ENCODE assay signal across 17 cellular contexts in the genomic region with DNA sequence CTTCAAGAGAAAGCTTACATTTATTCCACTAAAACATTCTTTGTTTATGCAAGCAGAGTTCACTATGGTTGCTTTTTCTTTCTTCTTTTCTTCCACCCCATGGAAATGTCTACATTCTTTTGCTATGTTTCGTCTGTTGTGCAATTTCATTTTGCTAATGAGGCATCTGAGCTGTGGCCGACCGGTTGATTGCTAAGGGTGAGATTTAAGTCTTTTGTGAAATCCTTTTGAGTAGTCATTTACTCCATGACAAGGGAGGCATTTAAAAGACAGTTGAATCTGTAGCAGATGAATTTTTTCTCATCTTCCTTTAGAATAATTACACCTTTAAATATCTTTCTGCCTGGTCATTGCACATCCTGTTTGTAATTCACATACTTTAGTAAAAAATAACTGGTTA.
DNase-seq lines count a peak whose midpoint lies in the region; FAIRE-seq and TF ChIP-seq lines count a peak whose summit lies in the region.
"Had no signal": no experiment of that assay in that cellular context is flagged by ENCODE, and none has a peak within 500 bp of the region (broad histone marks: within the 10 kb centered on the region; RNA-seq: fewer than 3 reads in every experiment).

No MANE protein-coding gene starts in this region.

- no peaks in the 10 kb centered on the region for H3K9me3 ChIP-seq in H1 (ENCODE audit: insufficient read depth in 2 of 2, low read depth in 1 of 2, low read length in 1 of 2)
- no peaks in the 10 kb centered on the region for H3K9me3 ChIP-seq in neural progenitor cell (ENCODE audit: low read depth)
- H3K9me3 ChIP-seq: suprapubic skin had no signal

- FAIRE-seq in H1 (lab: Jason Lieb, UNC) = no peak

- H3K4me1 ChIP-seq in H1 (replicated peaks in 1 of 4; ENCODE audit: control insufficient read depth in 3 of 4, insufficient read depth in 4 of 4, low read length in 3 of 4) (peaks cover 0 to 3% (median 1%) of the 10 kb centered on the region in 4 experiments; a peak in 2 of 7 replicates), neural progenitor cell (peaks cover 38% of the 10 kb centered on the region)
- H3K4me1 ChIP-seq: parathyroid adenoma, suprapubic skin had no signal

- H3K4ac ChIP-seq in H1 (replicated peaks; ENCODE audit: insufficient read length, low read depth, low read length) = no peak overlapping the region

- no peak overlapping the region for H3K18ac ChIP-seq in H1 (ENCODE audit: extremely low read depth, low read length)

- no peak overlapping the region for H3K14ac ChIP-seq in H1 (ENCODE audit: insufficient read length)

- H3K79me2 ChIP-seq in H1 (ENCODE audit: control insufficient read depth in 1 of 2, insufficient read depth in 2 of 2, low read length in 2 of 2) (no peaks in the 10 kb centered on the region), neural progenitor cell (ENCODE audit: low read depth) (no peaks in the 10 kb centered on the region)
- H3K79me2 ChIP-seq: parathyroid adenoma had no signal

- H2BK12ac ChIP-seq in H1 (ENCODE audit: low read depth, low read length) = no peak overlapping the region

- H3K27me3 Mint-ChIP-seq in neural progenitor cell (ENCODE audit: insufficient read depth, low read depth) = peaks cover 5% of the 10 kb centered on the region
- H3K27me3 Mint-ChIP-seq: IgD-negative memory B cell had no signal

- H3K4me2 ChIP-seq in H1 (ENCODE audit: insufficient read depth in 1 of 2, low read depth in 2 of 2, low read length in 2 of 2) (no peak overlapping the region), neural progenitor cell (peak overlapping the region; percentile 1)

- CTCF ChIA-PET in H1 (lab: Charles Lee; ENCODE audit: partially characterized antibody) = interaction anchor here (0.8 to 1.3 kb wide), 2 partner anchors 12 to 265 kb away, joined by 3 read pairs; no protein-coding TSS in a partner anchor

- no peak for TF ChIP-seq EP300 in H1 (IDR thresholded peaks at IDR 0.05; ENCODE audit: borderline replicate concordance in 1 of 2, low read depth in 2 of 2, low read length in 2 of 2)

- H2AFZ ChIP-seq in H1 (ENCODE audit: low read length) (no peak overlapping the region), neural progenitor cell (replicated peaks) (no peak overlapping the region)
- H2AFZ ChIP-seq: parathyroid adenoma had no signal

- H3K27ac Mint-ChIP-seq in neural progenitor cell = no peak overlapping the region
- H3K27ac Mint-ChIP-seq: activated CD8-positive, alpha-beta T cell treated with anti-CD3 and anti-CD28 coated beads, Interleukin-2, amount 10 ng/mL, durations not matched to agents 7 days and 5 days; activated naive CD4-positive, alpha-beta T cell treated with anti-CD3 and anti-CD28 coated beads for 36 hours; IgD-negative memory B cell; T-helper 1 cell treated with Interleukin-12 subunit alpha and Interleukin-12 subunit beta and Interleukin-4 antibody, amounts not matched to agents 30 μg/mL and 1 μg/mL, for 36 hours had no signal

- H3K23ac ChIP-seq in H1 (ENCODE audit: insufficient read length) = no peak overlapping the region

- H3K4me3 ChIP-seq in H1 (ENCODE audit: extremely low read depth in 1 of 4, insufficient read depth in 2 of 4, low read depth in 3 of 4, low read length in 4 of 4) (no peak overlapping the region), neural progenitor cell (no peak overlapping the region)
- H3K4me3 ChIP-seq: lung, suprapubic skin had no signal

- 59% methylated on average over 3 of the region's 3 CpGs; no CpG with 5 or more reads in 1 of the 2 experiments for WGBS in H1 (ENCODE audit: extremely low coverage in 1 of 2, insufficient coverage in 1 of 2, insufficient read length in 1 of 2, insufficient replicate concordance in 2 of 2, low coverage in 1 of 2, low lambda C conversion rate in 2 of 2, missing lambda C conversion rate in 1 of 2), 2 experiments

- TF ChIP-seq RAD21 in H1 (IDR thresholded peaks at IDR 0.05 in 1 of 2, conservative IDR thresholded peaks at IDR 0.05 in 1 of 2; ENCODE audit: low read depth in 2 of 2, low read length in 2 of 2) = no peak

- no peak overlapping the region for H2BK5ac ChIP-seq in H1 (ENCODE audit: low read depth, low read length)

- no peak overlapping the region for H3K56ac ChIP-seq in H1 (replicated peaks; ENCODE audit: insufficient read length, low read depth, low read length)

- H3K27ac ChIP-seq in H1 (ENCODE audit: low read depth, low read length) (no peak overlapping the region), neural progenitor cell (no peak overlapping the region)
- H3K27ac ChIP-seq: parathyroid adenoma, suprapubic skin had no signal

- H3K79me1 ChIP-seq in H1 (ENCODE audit: low read depth, low read length) = no peaks in the 10 kb centered on the region

- H2BK15ac ChIP-seq in H1 (ENCODE audit: low read length) = no peak overlapping the region

- H4K8ac ChIP-seq in H1 (ENCODE audit: extremely low read depth, insufficient read depth, low read length) = no peak overlapping the region

- peak; percentile 75 for DNase-seq in EL
- peak; percentile 73 for DNase-seq in MV-4-11 (lab: John Stamatoyannopoulos, UW)
- no peak for DNase-seq in H1 (ENCODE audit: low read depth in 1 of 2, low spot score in 2 of 2)
- peak; percentile 20 for DNase-seq in neural progenitor cell (ENCODE audit: low spot score)
- no peak for DNase-seq in superior temporal gyrus (ENCODE audit: extremely low spot score)
- DNase-seq in stimulated activated CD4-positive, alpha-beta T cell treated with anti-CD3 and anti-CD28 coated beads, Interleukin-4, amount 100 ng/mL, for 1 hour = no peak
- no peak for DNase-seq in ecto neural progenitor cell (ENCODE audit: low spot score)
- no peak for DNase-seq in NCI-H2029 (lab: John Stamatoyannopoulos, UW)
- DNase-seq: activated CD8-positive, alpha-beta T cell treated with anti-CD3 and anti-CD28 coated beads, Interleukin-2, amount 10 ng/mL, durations not matched to agents 7 days and 5 days; activated naive CD4-positive, alpha-beta T cell treated with anti-CD3 and anti-CD28 coated beads for 36 hours; cortex of kidney; NCI-H1694 treated with DMSO at 0.1 percent for 48 hours had no signal

- H3K9ac ChIP-seq in H1 (replicated peaks in 1 of 4; ENCODE audit: extremely low read depth in 1 of 4, low read depth in 3 of 4, low read length in 3 of 4) (no peak overlapping the region), neural progenitor cell (no peak overlapping the region)
- H3K9ac ChIP-seq: parathyroid adenoma had no signal

- peaks cover 1% of the 10 kb centered on the region for H3K36me3 Mint-ChIP-seq in neural progenitor cell
- H3K36me3 Mint-ChIP-seq: IgD-negative memory B cell had no signal

- no peaks in the 10 kb centered on the region for H3K36me3 ChIP-seq in H1 (ENCODE audit: control insufficient read depth in 2 of 4, insufficient read depth in 4 of 4, low read length in 3 of 4)
- H3K36me3 ChIP-seq in neural progenitor cell = no peaks in the 10 kb centered on the region
- H3K36me3 ChIP-seq: suprapubic skin had no signal

- H2BK20ac ChIP-seq in H1 (ENCODE audit: low read length) = no peak overlapping the region

- TF ChIP-seq CTCF in H1 (IDR thresholded peaks at IDR 0.05; ENCODE audit: control extremely low read depth in 1 of 3, insufficient read depth in 1 of 3, low read depth in 1 of 3, low read length in 3 of 3) = no peak
- TF ChIP-seq CTCF in neural progenitor cell (IDR thresholded peaks at IDR 0.05) = no peak

- POLR2A ChIA-PET in H1 (lab: Charles Lee; ENCODE audit: partially characterized antibody) = no interaction called here

- no peaks in the 10 kb centered on the region for H3K23me2 ChIP-seq in H1 (ENCODE audit: low read depth, low read length)

- no peaks in the 10 kb centered on the region for H3K9me3 Mint-ChIP-seq in neural progenitor cell
- H3K9me3 Mint-ChIP-seq: activated naive CD4-positive, alpha-beta T cell treated with anti-CD3 and anti-CD28 coated beads for 36 hours; IgD-negative memory B cell; T-helper 1 cell treated with Interleukin-12 subunit alpha and Interleukin-12 subunit beta and Interleukin-4 antibody, amounts not matched to agents 30 μg/mL and 1 μg/mL, for 36 hours had no signal

- peaks cover 11% of the 10 kb centered on the region for H3F3A ChIP-seq in neural progenitor cell (ENCODE audit: low read depth)

- no peak overlapping the region for H2BK120ac ChIP-seq in H1 (replicated peaks; ENCODE audit: low read depth, low read length)

- H4K5ac ChIP-seq in H1 (ENCODE audit: insufficient read length, low read depth, low read length) = no peak overlapping the region

- H4K91ac ChIP-seq in H1 (replicated peaks; ENCODE audit: insufficient read length, low read length) = no peak overlapping the region

- no peak for TF ChIP-seq POLR2A in H1 (IDR thresholded peaks at IDR 0.05; ENCODE audit: control extremely low read depth in 1 of 2, low read depth in 2 of 2, low read length in 2 of 2)

- no peak overlapping the region for H3K4me3 Mint-ChIP-seq in neural progenitor cell
- H3K4me3 Mint-ChIP-seq: activated CD8-positive, alpha-beta T cell treated with anti-CD3 and anti-CD28 coated beads, Interleukin-2, amount 10 ng/mL, durations not matched to agents 7 days and 5 days; activated naive CD4-positive, alpha-beta T cell treated with anti-CD3 and anti-CD28 coated beads for 36 hours; IgD-negative memory B cell; T-helper 1 cell treated with Interleukin-12 subunit alpha and Interleukin-12 subunit beta and Interleukin-4 antibody, amounts not matched to agents 30 μg/mL and 1 μg/mL, for 36 hours had no signal

- H3K27me3 ChIP-seq in H1 (replicated peaks in 1 of 4; ENCODE audit: control insufficient read depth in 3 of 4, extremely low read depth in 1 of 4, insufficient read depth in 3 of 4, low read length in 3 of 4) (no peaks in the 10 kb centered on the region), neural progenitor cell (no peaks in the 10 kb centered on the region)
- H3K27me3 ChIP-seq: suprapubic skin had no signal

- H4K20me1 ChIP-seq in H1 (replicated peaks in 1 of 2; ENCODE audit: control insufficient read depth in 1 of 2, insufficient read depth in 2 of 2, low read length in 2 of 2) (no peaks in the 10 kb centered on the region), neural progenitor cell (ENCODE audit: low read depth) (no peaks in the 10 kb centered on the region)

- no peak overlapping the region for H2AK5ac ChIP-seq in H1 (ENCODE audit: low read depth, low read length)

- peaks cover 33% of the 10 kb centered on the region for H3K4me1 Mint-ChIP-seq in neural progenitor cell

TF ChIP-seq in H1, 55 proteins besides CTCF, POLR2A, EP300 and RAD21:
- TF ChIP-seq ATF2 (IDR thresholded peaks at IDR 0.05; ENCODE audit: low read length) = no peak
- peak; percentile 63 for TF ChIP-seq CEBPB (IDR thresholded peaks at IDR 0.05; ENCODE audit: low read depth, low read length)
TF ChIP-seq in H1: peak in this region for 1.

Comparison
In these comparisons a context has a peak if more than half of its experiments do, and no peak if none do; other contexts are left out.
1. DNase-seq: peak in EL (single experiment), MV-4-11 (single experiment) and neural progenitor cell (single experiment); none in H1 (0 of 2), superior temporal gyrus (single experiment), stimulated activated CD4-positive, alpha-beta T cell treated with anti-CD3 and anti-CD28 coated beads, Interleukin-4, amount 100 ng/mL, for 1 hour (single experiment), ecto neural progenitor cell (single experiment) and NCI-H2029 (single experiment).